1 cellular context compared by ENCODE assay signal in the genomic region with DNA sequence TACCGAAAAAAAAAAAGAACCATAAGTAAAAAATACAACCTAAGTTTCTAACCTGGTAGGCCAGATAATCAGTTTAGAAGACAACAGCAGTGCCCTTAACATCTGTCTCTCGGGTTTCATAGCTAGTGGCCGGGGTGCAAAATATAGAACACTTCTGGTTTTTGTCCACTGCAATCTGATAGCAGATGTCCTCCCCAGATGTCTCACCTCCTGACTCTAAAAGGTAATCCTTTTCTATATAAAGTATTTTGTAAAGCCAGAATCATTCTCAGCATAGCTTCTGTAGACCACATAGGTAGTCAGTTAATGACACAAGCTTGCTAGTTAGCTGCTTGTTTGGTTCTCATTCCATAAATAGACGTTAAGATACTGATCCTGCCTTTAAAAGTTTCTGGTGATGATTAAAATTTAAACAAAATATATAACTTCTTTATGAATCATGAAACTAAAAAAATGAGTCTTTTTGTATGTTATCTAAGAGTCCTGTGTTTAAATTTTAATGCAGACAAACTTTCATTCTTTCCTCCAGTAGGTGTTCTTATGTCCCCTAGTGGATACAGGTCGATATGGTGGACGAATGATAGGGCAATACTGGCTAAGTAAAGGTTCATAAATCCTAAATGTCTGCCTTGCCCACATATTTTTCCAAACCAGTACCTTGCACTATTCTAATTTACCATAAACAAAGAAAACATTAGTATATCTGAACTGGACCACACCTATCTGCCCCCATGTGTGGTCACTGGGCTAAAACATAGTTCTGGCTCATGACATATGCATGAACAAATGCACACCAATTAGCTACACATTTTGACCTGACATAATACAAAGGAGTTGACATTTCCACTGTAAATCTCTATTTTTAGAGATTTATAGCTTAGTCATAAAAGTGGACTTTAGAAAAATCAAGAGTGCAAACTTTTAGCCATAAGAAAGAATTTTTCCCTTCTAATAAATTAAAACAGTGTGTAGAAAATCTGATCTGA.
TF ChIP-seq lines count a peak whose summit lies in the region.

No MANE protein-coding gene starts in this region.

TF ChIP-seq in liver, 16 proteins besides CTCF, POLR2A, EP300 and RAD21 (continued from another document):
- TF ChIP-seq, protein P1, sequence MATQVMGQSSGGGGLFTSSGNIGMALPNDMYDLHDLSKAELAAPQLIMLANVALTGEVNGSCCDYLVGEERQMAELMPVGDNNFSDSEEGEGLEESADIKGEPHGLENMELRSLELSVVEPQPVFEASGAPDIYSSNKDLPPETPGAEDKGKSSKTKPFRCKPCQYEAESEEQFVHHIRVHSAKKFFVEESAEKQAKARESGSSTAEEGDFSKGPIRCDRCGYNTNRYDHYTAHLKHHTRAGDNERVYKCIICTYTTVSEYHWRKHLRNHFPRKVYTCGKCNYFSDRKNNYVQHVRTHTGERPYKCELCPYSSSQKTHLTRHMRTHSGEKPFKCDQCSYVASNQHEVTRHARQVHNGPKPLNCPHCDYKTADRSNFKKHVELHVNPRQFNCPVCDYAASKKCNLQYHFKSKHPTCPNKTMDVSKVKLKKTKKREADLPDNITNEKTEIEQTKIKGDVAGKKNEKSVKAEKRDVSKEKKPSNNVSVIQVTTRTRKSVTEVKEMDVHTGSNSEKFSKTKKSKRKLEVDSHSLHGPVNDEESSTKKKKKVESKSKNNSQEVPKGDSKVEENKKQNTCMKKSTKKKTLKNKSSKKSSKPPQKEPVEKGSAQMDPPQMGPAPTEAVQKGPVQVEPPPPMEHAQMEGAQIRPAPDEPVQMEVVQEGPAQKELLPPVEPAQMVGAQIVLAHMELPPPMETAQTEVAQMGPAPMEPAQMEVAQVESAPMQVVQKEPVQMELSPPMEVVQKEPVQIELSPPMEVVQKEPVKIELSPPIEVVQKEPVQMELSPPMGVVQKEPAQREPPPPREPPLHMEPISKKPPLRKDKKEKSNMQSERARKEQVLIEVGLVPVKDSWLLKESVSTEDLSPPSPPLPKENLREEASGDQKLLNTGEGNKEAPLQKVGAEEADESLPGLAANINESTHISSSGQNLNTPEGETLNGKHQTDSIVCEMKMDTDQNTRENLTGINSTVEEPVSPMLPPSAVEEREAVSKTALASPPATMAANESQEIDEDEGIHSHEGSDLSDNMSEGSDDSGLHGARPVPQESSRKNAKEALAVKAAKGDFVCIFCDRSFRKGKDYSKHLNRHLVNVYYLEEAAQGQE (IDR thresholded peaks at IDR 0.05) = no peak
- no peak for TF ChIP-seq SP1 (IDR thresholded peaks at IDR 0.05)
- TF ChIP-seq RXRA (IDR thresholded peaks at IDR 0.05) = no peak
- TF ChIP-seq YY1 (IDR thresholded peaks at IDR 0.05) = no peak
- TF ChIP-seq FOXA1 (IDR thresholded peaks at IDR 0.05) = no peak
